ENCODE assay signal across 8 cellular contexts in the genomic region with DNA sequence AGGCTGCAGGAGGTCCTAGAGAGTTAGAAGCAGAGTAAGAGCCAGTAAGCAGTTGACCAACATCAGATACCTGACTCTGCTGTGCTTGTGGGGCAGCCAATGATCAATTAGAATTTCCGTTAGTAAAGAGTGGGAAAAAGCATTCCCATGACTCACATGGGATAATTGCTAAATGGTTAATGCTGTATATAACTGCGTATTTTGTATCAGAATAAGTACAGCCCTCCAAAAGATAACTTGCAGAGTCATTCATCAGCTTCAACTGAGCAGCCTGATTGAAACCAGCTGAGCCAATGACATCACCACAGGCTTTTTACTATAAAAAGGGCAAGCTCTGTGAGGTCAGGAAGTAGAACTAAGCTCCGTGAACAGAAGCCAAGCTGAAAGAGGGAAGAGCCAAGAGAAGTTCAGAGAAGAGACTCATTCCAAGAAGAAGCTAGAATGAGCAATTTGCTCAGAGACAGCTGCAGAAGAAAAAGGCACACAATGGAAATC.
DNase-seq lines count a peak whose midpoint lies in the region; ATAC-seq, FAIRE-seq and TF ChIP-seq lines count a peak whose summit lies in the region.

No MANE protein-coding gene starts in this region.

- no peaks in the 10 kb centered on the region for H3K36me3 ChIP-seq in mesodermal cell (ENCODE audit: control insufficient read depth, insufficient read depth, low read length)
- H3K36me3 ChIP-seq in small intestine (ENCODE audit: control insufficient read depth in 2 of 2, insufficient read depth in 2 of 2, low read length in 2 of 2), result no peaks in the 10 kb centered on the region

- no peak for FAIRE-seq in small intestine (lab: Jason Lieb, UNC)

- H3K4me3 ChIP-seq in AG09309 (ENCODE audit: control insufficient read depth, low read depth, low read length), result no peak overlapping the region
- no peak overlapping the region for H3K4me3 ChIP-seq in mesodermal cell (ENCODE audit: extremely low read depth, insufficient read depth, low read length, poor library complexity, severe bottlenecking)
- H3K4me3 ChIP-seq in small intestine (ENCODE audit: low read depth in 1 of 2, low read length in 2 of 2), result no peak overlapping the region

- H3K9me3 ChIP-seq in mesodermal cell (ENCODE audit: control insufficient read depth, low read length) (no peaks in the 10 kb centered on the region), small intestine (ENCODE audit: control insufficient read depth, low read depth) (no peaks in the 10 kb centered on the region)

- DNase-seq in AG09309 (ENCODE audit: low read depth) (peak; percentile 98), amniotic stem cell (lab: John Stamatoyannopoulos, UW) (peak; percentile 96), small intestine (no peak), NCI-H2107 (lab: John Stamatoyannopoulos, UW) (no peak)

- H3K27me3 ChIP-seq in small intestine (ENCODE audit: control insufficient read depth in 2 of 2, insufficient read depth in 2 of 2, low read length in 2 of 2), result no peaks in the 10 kb centered on the region

- peaks cover 6% of the 10 kb centered on the region for H3K4me1 ChIP-seq in mesodermal cell (ENCODE audit: control insufficient read depth, insufficient read depth, low read length, poor library complexity, severe bottlenecking)
- no peaks in the 10 kb centered on the region for H3K4me1 ChIP-seq in small intestine (ENCODE audit: control insufficient read depth in 2 of 2, insufficient read depth in 1 of 2, low read depth in 1 of 2, low read length in 1 of 2)

- ATAC-seq in GM19372 (IDR thresholded peaks at IDR 0.05; ENCODE audit: low read depth, unreplicated experiment), result peak; percentile 50
- ATAC-seq in HG03439 (IDR thresholded peaks at IDR 0.05; ENCODE audit: unreplicated experiment), result peak; percentile 69
- no peak for ATAC-seq in HG02970 (IDR thresholded peaks at IDR 0.05; ENCODE audit: low FRiP score, unreplicated experiment)

- 45 to 64% methylated on average over 1 to 2 of the region's 3 CpGs for WGBS in mesodermal cell (ENCODE audit: insufficient coverage in 2 of 2), 2 experiments
- 55 to 81% (median 76%) methylated on average over 3 of the region's 3 CpGs for WGBS in small intestine, 3 donors

- TF ChIP-seq CTCF in AG09309 (IDR thresholded peaks at IDR 0.05; ENCODE audit: control insufficient read depth, insufficient read depth, low read depth, low read length, missing control alignments), result no peak

- H3K27ac ChIP-seq in mesodermal cell (ENCODE audit: low read depth, low read length, severe bottlenecking), result peak overlapping the region; percentile 47
- no peak overlapping the region for H3K27ac ChIP-seq in small intestine (ENCODE audit: low read depth in 1 of 2, low read length in 1 of 2)

Comparison
In these comparisons a context has a peak if more than half of its experiments do, and no peak if none do; other contexts are left out.
1. DNase-seq: peak in AG09309 (single experiment) and amniotic stem cell (single experiment); none in small intestine (single experiment) and NCI-H2107 (single experiment).